ENCODE assay signal across 13 cellular contexts in genomic region chr7:114988035-114988434, GRCh38.
"Had no signal": no experiment of that assay in that cellular context is flagged by ENCODE, and none has a peak within 500 bp of the region (broad histone marks: within the 10 kb centered on the region; RNA-seq: fewer than 3 reads in every experiment).

No MANE protein-coding gene starts in this region.

- ATAC-seq: activated CD8-positive, alpha-beta memory T cell treated with anti-CD3 and anti-CD28 coated beads, Interleukin-2, amount 10 ng/mL, durations not matched to agents 7 days and 5 days; activated naive CD4-positive, alpha-beta T cell treated with anti-CD3 and anti-CD28 coated beads, Interleukin-2, amount 50 U/mL, for 72 hours; mucosa of descending colon; naive thymus-derived CD8-positive, alpha-beta T cell; stimulated activated naive CD8-positive, alpha-beta T cell treated with anti-CD3 and anti-CD28 coated beads, Interleukin-15, Interleukin-2, amounts not matched to agents 100 U/mL and 50 U/mL, for 24 hours had no signal

- H3K27ac ChIP-seq: neutrophil, right lobe of liver had no signal

- H3K36me3 ChIP-seq: breast epithelium, neutrophil, right lobe of liver had no signal

- H3K4me1 ChIP-seq: breast epithelium had no signal

- DNase-seq: activated CD4-positive, alpha-beta T cell treated with anti-CD3 and anti-CD28 coated beads, Interleukin-2, amount 50 U/mL, for 4 hours; activated CD4-positive, CD25-positive, alpha-beta regulatory T cell treated with anti-CD3 and anti-CD28 coated beads, Interleukin-2, amount 50 U/mL, for 72 hours; activated CD8-positive, alpha-beta memory T cell treated with anti-CD3 and anti-CD28 coated beads, Interleukin-2, amount 10 ng/mL, durations not matched to agents 7 days and 5 days; activated effector memory CD4-positive, alpha-beta T cell treated with anti-CD3 and anti-CD28 coated beads, Interleukin-2, amount 50 U/mL, for 16 hours; activated T-cell treated with anti-CD3 and anti-CD28 coated beads, Interleukin-2, amount 50 U/mL, for 24 hours; hypothalamus; naive thymus-derived CD8-positive, alpha-beta T cell; stimulated activated naive CD8-positive, alpha-beta T cell treated with anti-CD3 and anti-CD28 coated beads, Interleukin-15, Interleukin-2, amounts not matched to agents 100 U/mL and 50 U/mL, for 24 hours had no signal

- H3K27me3 ChIP-seq: breast epithelium, neutrophil, right lobe of liver had no signal

- H3K4me3 ChIP-seq: breast epithelium, mucosa of descending colon, right lobe of liver had no signal

- H3K9me3 ChIP-seq: breast epithelium, mucosa of descending colon, neutrophil, right lobe of liver had no signal
